ENCODE assay signal across 18 cellular contexts in the genomic region with DNA sequence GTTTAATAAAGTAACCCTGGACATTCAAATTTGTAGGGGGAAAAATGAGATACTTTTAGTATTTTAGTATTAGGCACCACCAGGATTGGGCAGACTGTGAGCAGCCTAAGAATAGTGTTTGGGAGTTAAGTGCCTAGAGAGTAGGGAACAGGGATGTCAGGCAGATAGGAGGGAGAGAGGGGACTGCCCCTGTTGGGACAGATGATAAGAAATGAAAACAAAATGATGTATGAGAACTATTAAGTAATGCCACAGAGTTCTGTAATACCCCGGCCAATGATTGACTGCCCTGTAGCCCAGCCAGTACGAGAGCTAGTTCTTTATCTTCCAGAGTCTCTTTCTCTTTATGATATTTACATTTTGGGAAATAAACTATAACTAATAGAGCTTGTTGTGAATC.
"Had no signal": no experiment of that assay in that cellular context is flagged by ENCODE, and none has a peak within 500 bp of the region (broad histone marks: within the 10 kb centered on the region; RNA-seq: fewer than 3 reads in every experiment).

No MANE protein-coding gene starts in this region.

- H3K9me3 Mint-ChIP-seq: activated CD4-positive, alpha-beta T cell treated with anti-CD3 and anti-CD28 coated beads, Interleukin-2, amount 10 ng/mL, durations not matched to agents 7 days and 5 days; neural progenitor cell had no signal

- H2AFZ ChIP-seq: neural progenitor cell had no signal

- H3K9me3 ChIP-seq: body of pancreas, esophagus muscularis mucosa, left lung, pancreas had no signal

- H3K4me1 ChIP-seq: neural progenitor cell had no signal

- H3K27me3 ChIP-seq: body of pancreas, esophagus muscularis mucosa, left lung, neural progenitor cell, pancreas had no signal

- H3K36me3 ChIP-seq: left lung, neural progenitor cell, pancreas had no signal

- H3K27ac ChIP-seq: neural progenitor cell, pancreas had no signal

- ATAC-seq: activated naive CD4-positive, alpha-beta T cell treated with anti-CD3 and anti-CD28 coated beads, Interleukin-2, amount 50 U/mL, for 72 hours; body of pancreas had no signal

- DNase-seq: activated CD4-positive, alpha-beta T cell treated with anti-CD3 and anti-CD28 coated beads, Interleukin-2, amount 10 ng/mL, durations not matched to agents 7 days and 5 days; activated CD4-positive, CD25-positive, alpha-beta regulatory T cell; amniotic stem cell; body of pancreas; cerebellar nuclear complex; glutamatergic neuron; left lung; mesendoderm; pancreas; stimulated activated naive CD4-positive, alpha-beta T cell; T-helper 2 cell; trophoblast cell had no signal

- H3K4me2 ChIP-seq: neural progenitor cell had no signal

- H3K9ac ChIP-seq: neural progenitor cell had no signal

- H3K27ac Mint-ChIP-seq: activated CD4-positive, alpha-beta T cell treated with anti-CD3 and anti-CD28 coated beads, Interleukin-2, amount 10 ng/mL, durations not matched to agents 7 days and 5 days; activated naive CD4-positive, alpha-beta T cell treated with anti-CD3 and anti-CD28 coated beads, Interleukin-2, amount 50 U/mL, for 72 hours; neural progenitor cell had no signal

- H3K36me3 Mint-ChIP-seq: activated naive CD4-positive, alpha-beta T cell treated with anti-CD3 and anti-CD28 coated beads, Interleukin-2, amount 50 U/mL, for 72 hours; neural progenitor cell had no signal

- H3K4me3 Mint-ChIP-seq: activated CD4-positive, alpha-beta T cell treated with anti-CD3 and anti-CD28 coated beads, Interleukin-2, amount 10 ng/mL, durations not matched to agents 7 days and 5 days; neural progenitor cell had no signal

- H3K27me3 Mint-ChIP-seq: activated CD4-positive, alpha-beta T cell treated with anti-CD3 and anti-CD28 coated beads, Interleukin-2, amount 10 ng/mL, durations not matched to agents 7 days and 5 days had no signal

- FAIRE-seq: islet of Langerhans, pancreas, TTC549 had no signal

- H3K4me3 ChIP-seq: body of pancreas, esophagus muscularis mucosa, left lung, neural progenitor cell, pancreas, skin epidermis had no signal
